Comparison of ENCODE assay signal across 16 cellular contexts in genomic region chr5:14131855-14132503, GRCh38.
"Had no signal": no experiment of that assay in that cellular context is flagged by ENCODE, and none has a peak within 500 bp of the region (broad histone marks: within the 10 kb centered on the region; RNA-seq: fewer than 3 reads in every experiment).

No MANE protein-coding gene starts in this region.

- H3K36me3 Mint-ChIP-seq: stimulated activated effector memory CD8-positive, alpha-beta T cell treated with anti-CD3 and anti-CD28 coated beads, Interleukin-12 subunit alpha, Interleukin-12 subunit beta, amount 100 ng/mL, for 72 hours had no signal

- DNase-seq: activated CD4-positive, alpha-beta T cell treated with anti-CD3 and anti-CD28 coated beads, Interleukin-2, amount 50 U/mL, for 48 hours; activated effector memory CD4-positive, alpha-beta T cell treated with anti-CD3 and anti-CD28 coated beads, Interleukin-2, amount 50 U/mL, for 16 hours; activated T-cell treated with anti-CD3 and anti-CD28 coated beads, Interleukin-2, amount 50 U/mL, for 4 hours; amygdala; brain microvascular endothelial cell; glutamatergic neuron; retina; tibial artery; uterus had no signal

- H3K79me2 ChIP-seq: parathyroid adenoma had no signal

- H3K4me3 ChIP-seq: smooth muscle cell, tibial artery, uterus had no signal

- H3K4me2 ChIP-seq: smooth muscle cell had no signal

- H3K4me1 Mint-ChIP-seq: stimulated activated effector memory CD8-positive, alpha-beta T cell treated with anti-CD3 and anti-CD28 coated beads, Interleukin-12 subunit alpha, Interleukin-12 subunit beta, amount 100 ng/mL, for 72 hours had no signal

- H3K27ac Mint-ChIP-seq: activated naive CD4-positive, alpha-beta T cell treated with anti-CD3 and anti-CD28 coated beads, Interleukin-2, amount 50 U/mL, for 72 hours; stimulated activated effector memory CD8-positive, alpha-beta T cell treated with anti-CD3 and anti-CD28 coated beads, Interleukin-12 subunit alpha, Interleukin-12 subunit beta, amount 100 ng/mL, for 72 hours; T-helper 2 cell treated with Interferon-gamma antibody and Interleukin-4, amounts not matched to agents 5 μg/mL and 100 μg/mL, for 36 hours had no signal

- H3K36me3 ChIP-seq: brain microvascular endothelial cell, tibial artery, uterus had no signal

- H3K4me3 Mint-ChIP-seq: activated T-cell treated with anti-CD3 and anti-CD28 coated beads, Interleukin-2, amount 50 U/mL, for 4 hours; neural crest cell; stimulated activated effector memory CD8-positive, alpha-beta T cell treated with anti-CD3 and anti-CD28 coated beads, Interleukin-12 subunit alpha, Interleukin-12 subunit beta, amount 100 ng/mL, for 72 hours; T-helper 2 cell treated with Interferon-gamma antibody and Interleukin-4, amounts not matched to agents 5 μg/mL and 100 μg/mL, for 36 hours had no signal

- H3K27ac ChIP-seq: brain microvascular endothelial cell, parathyroid adenoma, tibial artery, uterus had no signal

- H3K27me3 ChIP-seq: brain microvascular endothelial cell, tibial artery, uterus had no signal

- H3K9ac ChIP-seq: parathyroid adenoma had no signal

- H3K4me1 ChIP-seq: parathyroid adenoma, uterus had no signal

- H2AFZ ChIP-seq: parathyroid adenoma had no signal

- H3K9me3 Mint-ChIP-seq: neural crest cell; stimulated activated effector memory CD8-positive, alpha-beta T cell treated with anti-CD3 and anti-CD28 coated beads, Interleukin-12 subunit alpha, Interleukin-12 subunit beta, amount 100 ng/mL, for 72 hours had no signal

- ATAC-seq: activated CD4-positive, CD25-positive, alpha-beta regulatory T cell treated with anti-CD3 and anti-CD28 coated beads, Interleukin-2, amount 50 U/mL, for 24 hours; activated naive CD4-positive, alpha-beta T cell treated with anti-CD3 and anti-CD28 coated beads, Interleukin-2, amount 50 U/mL, for 72 hours; activated T-cell treated with anti-CD3 and anti-CD28 coated beads, Interleukin-2, amount 50 U/mL, for 4 hours; stimulated activated effector memory CD8-positive, alpha-beta T cell treated with anti-CD3 and anti-CD28 coated beads, Interleukin-12 subunit alpha, Interleukin-12 subunit beta, amount 100 ng/mL, for 72 hours had no signal

- H3K9me3 ChIP-seq: tibial artery, uterus had no signal
